In genomic region chr20:45373353-45374100, GRCh38 we compare ENCODE assay signal across 1 cellular context.
TF ChIP-seq lines count a peak whose summit lies in the region.

No MANE protein-coding gene starts in this region.

TF ChIP-seq in K562, 482 proteins besides CTCF, POLR2A, EP300 and RAD21 (continued from another document and continues in another):
- peak; percentile 39 for TF ChIP-seq CTCFL (IDR thresholded peaks at IDR 0.05; ENCODE audit: borderline replicate concordance, insufficient read depth, low read depth, low read length, poor library complexity, severe bottlenecking)
- TF ChIP-seq ZNF384 (IDR thresholded peaks at IDR 0.05; ENCODE audit: low read depth, low read length) = no peak
- TF ChIP-seq STAG1 (CRISPR knock-in tag; IDR thresholded peaks at IDR 0.05; ENCODE audit: borderline replicate concordance) = 0 out of 2 replicates have a peak, but pooled peaks have one; percentile 20
- peak; percentile 24 for TF ChIP-seq ZFP36 (IDR thresholded peaks at IDR 0.05; ENCODE audit: low read depth, low read length, partially characterized antibody)
- TF ChIP-seq NR1H2 (CRISPR knock-in tag; IDR thresholded peaks at IDR 0.05) = no peak
- TF ChIP-seq E2F8 (IDR thresholded peaks at IDR 0.05; ENCODE audit: low read depth, partially characterized antibody) = peak; percentile 85
- 0 out of 2 replicates have a peak, but pooled peaks have one; percentile 24 for TF ChIP-seq GMEB1 (CRISPR knock-in tag; IDR thresholded peaks at IDR 0.05)
- TF ChIP-seq SP1 (CRISPR knock-in tag; IDR thresholded peaks at IDR 0.05) = no peak
- no peak; the same call in 1 of the 2 replicates for TF ChIP-seq ZNF41 (CRISPR knock-in tag; conservative IDR thresholded peaks at IDR 0.05)
- peak; percentile 43; the same call in 1 of the 2 replicates for TF ChIP-seq ZBED1 (IDR thresholded peaks at IDR 0.05)
- TF ChIP-seq ZBTB5 (IDR thresholded peaks at IDR 0.05) = no peak
- TF ChIP-seq HDAC6 (IDR thresholded peaks at IDR 0.05; ENCODE audit: low read depth, low read length) = no peak
- no peak for TF ChIP-seq ZNF274 (IDR thresholded peaks at IDR 0.05; ENCODE audit: borderline replicate concordance, low read depth, low read length)
- TF ChIP-seq NELFE (IDR thresholded peaks at IDR 0.05; ENCODE audit: insufficient read depth, insufficient read length) = no peak
- TF ChIP-seq ZNF212 (CRISPR knock-in tag; IDR thresholded peaks at IDR 0.05) = no peak
- TF ChIP-seq ZSCAN32 (CRISPR knock-in tag; IDR thresholded peaks at IDR 0.05) = no peak
- no peak for TF ChIP-seq ZBTB2 (IDR thresholded peaks at IDR 0.05)
- 0 out of 4 replicates have a peak, but pooled peaks of 1 of the 2 experiments have one; percentile 61 for TF ChIP-seq TEAD1 (CRISPR knock-in tag; IDR thresholded peaks at IDR 0.05)
- no peak for TF ChIP-seq ELK1 (CRISPR knock-in tag; IDR thresholded peaks at IDR 0.05)
- no peak for TF ChIP-seq FOXM1 (IDR thresholded peaks at IDR 0.05; ENCODE audit: low read depth)
- no peak for TF ChIP-seq FOXM1 (CRISPR knock-in tag; IDR thresholded peaks at IDR 0.05; ENCODE audit: low read depth)
- TF ChIP-seq ZNF699 (CRISPR knock-in tag; IDR thresholded peaks at IDR 0.05; ENCODE audit: insufficient replicate concordance) = no peak
- TF ChIP-seq NCOA2 (IDR thresholded peaks at IDR 0.05; ENCODE audit: partially characterized antibody in 2 of 2) = no peak
- no peak for TF ChIP-seq SREBF2 (CRISPR knock-in tag; IDR thresholded peaks at IDR 0.05)
- TF ChIP-seq ZKSCAN1 (IDR thresholded peaks at IDR 0.05; ENCODE audit: low read depth, low read length) = no peak
- TF ChIP-seq COPS2 (conservative IDR thresholded peaks at IDR 0.05) = no peak
- no peak for TF ChIP-seq EWSR1 (IDR thresholded peaks at IDR 0.05; ENCODE audit: borderline replicate concordance, low read depth, partially characterized antibody)
- no peak for TF ChIP-seq LCOR (CRISPR knock-in tag; IDR thresholded peaks at IDR 0.05)
- no peak for TF ChIP-seq CAMTA2 (CRISPR knock-in tag; conservative IDR thresholded peaks at IDR 0.05)
- TF ChIP-seq NFIX (CRISPR knock-in tag; IDR thresholded peaks at IDR 0.05; ENCODE audit: low read depth) = 0 out of 2 replicates have a peak, but pooled peaks have one; percentile 35
- TF ChIP-seq ZBTB8A (IDR thresholded peaks at IDR 0.05; ENCODE audit: partially characterized antibody) = no peak
- peak; percentile 57 for TF ChIP-seq DACH1 (IDR thresholded peaks at IDR 0.05; ENCODE audit: partially characterized antibody)
- 0 out of 2 replicates have a peak, but pooled peaks have one; percentile 17 for TF ChIP-seq HDAC2 (IDR thresholded peaks at IDR 0.05)
- TF ChIP-seq MTA3 (IDR thresholded peaks at IDR 0.05; ENCODE audit: borderline replicate concordance) = peak; percentile 38; the same call in 1 of the 2 replicates
- TF ChIP-seq U2AF1 (optimal IDR thresholded peaks at IDR 0.05; ENCODE audit: low read depth, low read length) = no peak
- peak; percentile 49; the same call in 1 of the 2 replicates for TF ChIP-seq RNF2 (IDR thresholded peaks at IDR 0.05)
- peak; percentile 72 for TF ChIP-seq JUND (IDR thresholded peaks at IDR 0.05; ENCODE audit: borderline replicate concordance, low read depth, low read length)
- TF ChIP-seq JUND (tag; IDR thresholded peaks at IDR 0.05; ENCODE audit: borderline replicate concordance, low read depth, low read length) = peak; percentile 29; the same call in 1 of the 3 replicates
- no peak for TF ChIP-seq STAT5A (IDR thresholded peaks at IDR 0.05; ENCODE audit: borderline replicate concordance, low read length)
- peak in 1 of 2 experiments; percentile 13; a peak in 1 of 4 replicates for TF ChIP-seq SRF (CRISPR knock-in tag; IDR thresholded peaks at IDR 0.05)
- no peak for TF ChIP-seq ZNF512 (tag; IDR thresholded peaks at IDR 0.05)
- TF ChIP-seq SUPT5H (IDR thresholded peaks at IDR 0.05) = 0 out of 2 replicates have a peak, but pooled peaks have one; percentile 39
- TF ChIP-seq NR2F6 (CRISPR knock-in tag; IDR thresholded peaks at IDR 0.05) = no peak
- TF ChIP-seq MED1 (CRISPR knock-in tag; IDR thresholded peaks at IDR 0.05; ENCODE audit: borderline replicate concordance) = no peak
- TF ChIP-seq NONO (IDR thresholded peaks at IDR 0.05; ENCODE audit: low read depth in 2 of 2, low read length in 1 of 2) = 0 out of 4 replicates have a peak, but pooled peaks of 1 of the 2 experiments have one; percentile 54
- 0 out of 2 replicates have a peak, but pooled peaks have one; percentile 29 for TF ChIP-seq ZNF134 (CRISPR knock-in tag; conservative IDR thresholded peaks at IDR 0.05)
- TF ChIP-seq XRCC5 (IDR thresholded peaks at IDR 0.05; ENCODE audit: low read depth, low read length) = peak; percentile 92
- TF ChIP-seq CHD1 (IDR thresholded peaks at IDR 0.05; ENCODE audit: low read length) = no peak
- no peak for TF ChIP-seq BMI1 (IDR thresholded peaks at IDR 0.05; ENCODE audit: low read length)
- TF ChIP-seq PREB (CRISPR knock-in tag; IDR thresholded peaks at IDR 0.05) = no peak
- TF ChIP-seq ZFP91 (CRISPR knock-in tag; IDR thresholded peaks at IDR 0.05) = no peak
- TF ChIP-seq SOX6 (IDR thresholded peaks at IDR 0.05) = peak; percentile 50; the same call in 1 of the 2 replicates
- no peak for TF ChIP-seq MITF (IDR thresholded peaks at IDR 0.05)
